Comparison of ENCODE assay signal across 8 cellular contexts in genomic region chr5:180069589-180070247, GRCh38. TPM values are rescaled to one million over a fixed set of nuclear protein-coding genes. Genes with fewer than 3 reads are reported as not detected.
A peak's percentile ranks its signal among the peaks of the same experiment; 100 is the strongest.
DNase-seq lines count a peak whose midpoint lies in the region; ATAC-seq and TF ChIP-seq lines count a peak whose summit lies in the region.

No MANE protein-coding gene starts in this region.

- H3K9ac ChIP-seq in HCT116 (ENCODE audit: low read length) (no peak overlapping the region), parathyroid adenoma (no peak overlapping the region)

- H3K27me3 ChIP-seq in HCT116 (ENCODE audit: insufficient read depth, low read length) (no peaks in the 10 kb centered on the region), parathyroid adenoma (ENCODE audit: control insufficient read depth, insufficient read depth, low read length) (no peaks in the 10 kb centered on the region)

- no peaks in the 10 kb centered on the region for H4K20me1 ChIP-seq in HCT116 (ENCODE audit: insufficient read depth)

- BruUV-seq in HCT116 (replicated peaks; lab: Mats Ljungman, UMichigan), result no TSS peak

- DNase-seq in HCT116 (ENCODE audit: low read depth, low spot score) (no peak), SKM-1 (lab: John Stamatoyannopoulos, UW; ENCODE audit: unreplicated experiment) (peak; percentile 98), fibroblast of villous mesenchyme (ENCODE audit: low read depth) (no peak), T-helper 2 cell (no peak), LoVo (ENCODE audit: low spot score) (no peak)

- CTCF ChIA-PET in HCT116 (lab: Charles Lee), result no interaction called here

- H3K4me1 ChIP-seq in HCT116 (ENCODE audit: control insufficient read depth in 1 of 2, insufficient read depth in 2 of 2, low read length in 2 of 2), result peaks cover 6 to 25% of the 10 kb centered on the region in 2 experiments; a peak in 3 of 4 replicates
- peaks cover 2% of the 10 kb centered on the region for H3K4me1 ChIP-seq in parathyroid adenoma

- H2AFZ ChIP-seq in HCT116 (ENCODE audit: low read depth, low read length, poor library complexity, severe bottlenecking), result no peak overlapping the region
- no peak overlapping the region for H2AFZ ChIP-seq in parathyroid adenoma

- intact Hi-C loops in HCT116 (cut with micrococcal nuclease), result loop anchor here (5.0 kb wide), 1 partner anchor 212 kb away; the partner anchor contains the start of gene MRNIP

- peaks cover 0 to 7% of the 10 kb centered on the region in 2 experiments; a peak in 1 of 4 replicates for H3K9me3 ChIP-seq in HCT116 (ENCODE audit: control insufficient read depth in 1 of 2, insufficient read depth in 1 of 2, low read depth in 1 of 2, low read length in 2 of 2)
- no peaks in the 10 kb centered on the region for H3K9me3 ChIP-seq in parathyroid adenoma (ENCODE audit: control insufficient read depth, low read length)

- H3K36me3 ChIP-seq in HCT116 (ENCODE audit: control insufficient read depth in 1 of 2, insufficient read depth in 2 of 2, low read length in 2 of 2) (no peaks in the 10 kb centered on the region), parathyroid adenoma (ENCODE audit: control insufficient read depth, insufficient read depth, low read length) (no peaks in the 10 kb centered on the region)

- H3K4me3 ChIP-seq in HCT116 (replicated peaks in 1 of 2; ENCODE audit: low read depth in 1 of 2, low read length in 2 of 2) (peak overlapping the region in 1 of 2 experiments; percentile 79; a peak in 2 of 4 replicates), fibroblast of villous mesenchyme (ENCODE audit: low read depth, low read length) (peak overlapping the region; percentile 63), parathyroid adenoma (ENCODE audit: low read depth, low read length) (peak overlapping the region; percentile 59)

- H3K79me2 ChIP-seq in HCT116 (ENCODE audit: insufficient read depth, low read length) (peaks cover 45% of the 10 kb centered on the region), parathyroid adenoma (peaks cover 5% of the 10 kb centered on the region)

- H3K27ac ChIP-seq in HCT116 (ENCODE audit: low read depth, low read length), result no peak overlapping the region
- no peak overlapping the region for H3K27ac ChIP-seq in parathyroid adenoma

- no peak for TF ChIP-seq RAD21 in HCT116 (IDR thresholded peaks at IDR 0.05; ENCODE audit: low read depth)

- TF ChIP-seq POLR2A in HCT116 (IDR thresholded peaks at IDR 0.05; ENCODE audit: borderline replicate concordance, extremely low read depth, insufficient read depth, insufficient read length), result no peak

- no peaks in the 10 kb centered on the region for H3K9me2 ChIP-seq in HCT116 (ENCODE audit: insufficient read depth)

- ATAC-seq in HCT116 (no peak), HG03280 (IDR thresholded peaks at IDR 0.05; ENCODE audit: unreplicated experiment) (no peak), GM21529 (IDR thresholded peaks at IDR 0.05; ENCODE audit: unreplicated experiment) (no peak)

- TF ChIP-seq CTCF in HCT116 (IDR thresholded peaks at IDR 0.05 in 2 of 3, conservative IDR thresholded peaks at IDR 0.05 in 1 of 3; ENCODE audit: borderline replicate concordance in 1 of 3, insufficient read depth in 1 of 3, low read depth in 2 of 3, low read length in 2 of 3), result no peak
- TF ChIP-seq CTCF in fibroblast of villous mesenchyme (IDR thresholded peaks at IDR 0.05; ENCODE audit: insufficient read depth, low read depth, low read length), result no peak
- TF ChIP-seq CTCF in parathyroid adenoma (IDR thresholded peaks at IDR 0.05), result no peak

- RAD21 ChIA-PET in HCT116 (lab: Charles Lee; ENCODE audit: low non-redundant PET in 1 of 2, low total read pairs in 2 of 2, uncharacterized antibody in 2 of 2, unreplicated experiment in 2 of 2), result no interaction called here

- H3K4me2 ChIP-seq in HCT116 (ENCODE audit: low read length) (peak overlapping the region; percentile 96), parathyroid adenoma (ENCODE audit: low read length) (peak overlapping the region; percentile 50)

- POLR2A ChIA-PET in HCT116 (lab: Charles Lee), result no interaction called here

TF ChIP-seq in HCT116, 20 proteins besides CTCF, POLR2A, EP300 and RAD21:
- TF ChIP-seq CEBPB (IDR thresholded peaks at IDR 0.05; ENCODE audit: low read depth) (no peak), FOSL1 (IDR thresholded peaks at IDR 0.05; ENCODE audit: low read depth) (no peak), ZNF274 (IDR thresholded peaks at IDR 0.05; ENCODE audit: low read depth, low read length) (no peak), SP1 (IDR thresholded peaks at IDR 0.05; ENCODE audit: low read depth) (no peak), SRF (IDR thresholded peaks at IDR 0.05; ENCODE audit: low read depth) (no peak), SIN3A (IDR thresholded peaks at IDR 0.05; ENCODE audit: low read depth) (no peak), EZH2 (IDR thresholded peaks at IDR 0.05) (no peak), POLR2AphosphoS5 (IDR thresholded peaks at IDR 0.05; ENCODE audit: low read depth, low read length) (no peak)
- TF ChIP-seq, protein P1, sequence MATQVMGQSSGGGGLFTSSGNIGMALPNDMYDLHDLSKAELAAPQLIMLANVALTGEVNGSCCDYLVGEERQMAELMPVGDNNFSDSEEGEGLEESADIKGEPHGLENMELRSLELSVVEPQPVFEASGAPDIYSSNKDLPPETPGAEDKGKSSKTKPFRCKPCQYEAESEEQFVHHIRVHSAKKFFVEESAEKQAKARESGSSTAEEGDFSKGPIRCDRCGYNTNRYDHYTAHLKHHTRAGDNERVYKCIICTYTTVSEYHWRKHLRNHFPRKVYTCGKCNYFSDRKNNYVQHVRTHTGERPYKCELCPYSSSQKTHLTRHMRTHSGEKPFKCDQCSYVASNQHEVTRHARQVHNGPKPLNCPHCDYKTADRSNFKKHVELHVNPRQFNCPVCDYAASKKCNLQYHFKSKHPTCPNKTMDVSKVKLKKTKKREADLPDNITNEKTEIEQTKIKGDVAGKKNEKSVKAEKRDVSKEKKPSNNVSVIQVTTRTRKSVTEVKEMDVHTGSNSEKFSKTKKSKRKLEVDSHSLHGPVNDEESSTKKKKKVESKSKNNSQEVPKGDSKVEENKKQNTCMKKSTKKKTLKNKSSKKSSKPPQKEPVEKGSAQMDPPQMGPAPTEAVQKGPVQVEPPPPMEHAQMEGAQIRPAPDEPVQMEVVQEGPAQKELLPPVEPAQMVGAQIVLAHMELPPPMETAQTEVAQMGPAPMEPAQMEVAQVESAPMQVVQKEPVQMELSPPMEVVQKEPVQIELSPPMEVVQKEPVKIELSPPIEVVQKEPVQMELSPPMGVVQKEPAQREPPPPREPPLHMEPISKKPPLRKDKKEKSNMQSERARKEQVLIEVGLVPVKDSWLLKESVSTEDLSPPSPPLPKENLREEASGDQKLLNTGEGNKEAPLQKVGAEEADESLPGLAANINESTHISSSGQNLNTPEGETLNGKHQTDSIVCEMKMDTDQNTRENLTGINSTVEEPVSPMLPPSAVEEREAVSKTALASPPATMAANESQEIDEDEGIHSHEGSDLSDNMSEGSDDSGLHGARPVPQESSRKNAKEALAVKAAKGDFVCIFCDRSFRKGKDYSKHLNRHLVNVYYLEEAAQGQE (IDR thresholded peaks at IDR 0.05; ENCODE audit: low read depth), result no peak
TF ChIP-seq in HCT116: peak in this region for 0.

RNA-seq across cellular contexts. Expression of gene RNF130, which starts 1.8 kb away (rescaled TPM):
- total RNA-seq in HCT116 (2021; ENCODE audit: unreplicated experiment) (34.9 TPM), fibroblast of villous mesenchyme (9.7 and 12.1 TPM in 2 replicates)
- polyA plus RNA-seq in HCT116 (2012), result 27.6 and 36.1 TPM in 2 replicates
